In genomic region chr13:49810464-49810824, GRCh38 we compare ENCODE assay signal across 17 cellular contexts.
"Had no signal": no experiment of that assay in that cellular context is flagged by ENCODE, and none has a peak within 500 bp of the region (broad histone marks: within the 10 kb centered on the region; RNA-seq: fewer than 3 reads in every experiment).

No MANE protein-coding gene starts in this region.

- ATAC-seq: activated CD8-positive, alpha-beta T cell treated with anti-CD3 and anti-CD28 coated beads, Interleukin-2, amount 10 ng/mL, durations not matched to agents 7 days and 5 days; T-helper 17 cell; WTC11 had no signal

- H3K9ac ChIP-seq: parathyroid adenoma had no signal

- H3K79me2 ChIP-seq: parathyroid adenoma had no signal

- H3K36me3 ChIP-seq: upper lobe of left lung had no signal

- H3K4me3 Mint-ChIP-seq: activated CD8-positive, alpha-beta T cell treated with anti-CD3 and anti-CD28 coated beads, Interleukin-2, amount 10 ng/mL, durations not matched to agents 7 days and 5 days; immature natural killer cell; naive B cell; T-helper 17 cell; WTC11 had no signal

- H3K4me1 Mint-ChIP-seq: immature natural killer cell, naive B cell, T-helper 17 cell had no signal

- H3K4me3 ChIP-seq: coronary artery, upper lobe of left lung had no signal

- H2AFZ ChIP-seq: parathyroid adenoma had no signal

- H3K4me1 ChIP-seq: parathyroid adenoma, upper lobe of left lung had no signal

- H3K27me3 ChIP-seq: upper lobe of left lung had no signal

- H3K36me3 Mint-ChIP-seq: immature natural killer cell, naive B cell, WTC11 had no signal

- H3K27ac Mint-ChIP-seq: activated CD8-positive, alpha-beta T cell treated with anti-CD3 and anti-CD28 coated beads, Interleukin-2, amount 10 ng/mL, durations not matched to agents 7 days and 5 days; immature natural killer cell; naive B cell; T-helper 17 cell; WTC11 had no signal

- DNase-seq: activated CD4-positive, alpha-beta T cell treated with anti-CD3 and anti-CD28 coated beads for 48 hours; activated CD8-positive, alpha-beta memory T cell treated with anti-CD3 and anti-CD28 coated beads, Interleukin-2, amount 50 U/mL, for 48 hours; activated CD8-positive, alpha-beta T cell treated with anti-CD3 and anti-CD28 coated beads, Interleukin-2, amount 10 ng/mL, durations not matched to agents 7 days and 5 days; activated naive CD4-positive, alpha-beta T cell; central memory CD4-positive, alpha-beta T cell; effector CD4-positive, alpha-beta T cell; immature natural killer cell; naive B cell; right cardiac atrium; stimulated activated CD4-positive, alpha-beta T cell treated with anti-CD3 and anti-CD28 coated beads, Interleukin-2, amount 100 ng/mL, for 24 hours; stimulated activated naive CD4-positive, alpha-beta T cell; substantia nigra; T-helper 17 cell; upper lobe of left lung had no signal

- H3K9me3 Mint-ChIP-seq: immature natural killer cell had no signal

- H3K9me3 ChIP-seq: upper lobe of left lung had no signal

- H3K27ac ChIP-seq: parathyroid adenoma, upper lobe of left lung had no signal
